1 cellular context compared by ENCODE assay signal in the genomic region with DNA sequence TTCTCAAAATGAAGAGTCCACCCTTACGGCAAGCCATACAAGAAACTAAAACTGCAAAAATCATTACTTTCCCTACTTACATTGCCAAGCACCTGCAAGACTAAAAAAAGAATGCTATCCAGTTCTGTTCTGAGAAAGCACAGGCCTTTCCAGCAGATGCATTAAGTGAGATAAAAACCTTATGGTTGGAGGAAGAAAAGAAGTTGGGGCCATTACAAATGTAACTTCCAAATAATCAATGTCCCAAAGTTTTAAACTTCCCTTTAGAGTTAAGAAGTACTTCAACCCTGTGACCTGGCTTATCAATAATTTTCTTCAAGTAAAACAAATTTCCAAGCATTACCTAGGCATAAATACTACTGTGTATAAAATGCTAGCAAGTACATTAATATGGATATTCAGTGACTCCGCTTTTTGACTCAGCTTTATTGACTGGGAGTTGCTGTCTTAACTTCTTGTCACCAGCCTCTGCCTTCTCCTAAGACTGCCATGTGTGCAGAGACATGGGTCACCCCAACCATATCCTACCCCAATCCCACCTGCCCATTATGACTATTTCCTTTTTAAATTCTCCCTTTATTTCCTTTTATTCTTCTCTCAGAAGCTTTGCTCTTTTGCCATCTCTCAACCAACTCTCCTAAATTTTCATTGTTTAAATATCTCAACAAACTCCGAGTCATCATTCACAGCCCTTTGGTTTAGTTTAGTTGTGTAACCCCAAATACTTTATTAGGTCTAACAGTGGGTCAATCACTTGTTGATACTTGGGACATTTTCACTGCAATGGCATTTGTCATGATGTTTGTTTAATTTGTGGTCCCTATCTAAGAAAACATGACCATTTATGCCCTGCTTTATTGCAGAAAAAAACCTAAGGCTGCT.
A peak's percentile ranks its signal among the peaks of the same experiment; 100 is the strongest.
TF ChIP-seq lines count a peak whose summit lies in the region.

No MANE protein-coding gene starts in this region.

TF ChIP-seq in K562, 482 proteins besides CTCF, POLR2A, EP300 and RAD21 (continued from another document):
- TF ChIP-seq, protein P1, sequence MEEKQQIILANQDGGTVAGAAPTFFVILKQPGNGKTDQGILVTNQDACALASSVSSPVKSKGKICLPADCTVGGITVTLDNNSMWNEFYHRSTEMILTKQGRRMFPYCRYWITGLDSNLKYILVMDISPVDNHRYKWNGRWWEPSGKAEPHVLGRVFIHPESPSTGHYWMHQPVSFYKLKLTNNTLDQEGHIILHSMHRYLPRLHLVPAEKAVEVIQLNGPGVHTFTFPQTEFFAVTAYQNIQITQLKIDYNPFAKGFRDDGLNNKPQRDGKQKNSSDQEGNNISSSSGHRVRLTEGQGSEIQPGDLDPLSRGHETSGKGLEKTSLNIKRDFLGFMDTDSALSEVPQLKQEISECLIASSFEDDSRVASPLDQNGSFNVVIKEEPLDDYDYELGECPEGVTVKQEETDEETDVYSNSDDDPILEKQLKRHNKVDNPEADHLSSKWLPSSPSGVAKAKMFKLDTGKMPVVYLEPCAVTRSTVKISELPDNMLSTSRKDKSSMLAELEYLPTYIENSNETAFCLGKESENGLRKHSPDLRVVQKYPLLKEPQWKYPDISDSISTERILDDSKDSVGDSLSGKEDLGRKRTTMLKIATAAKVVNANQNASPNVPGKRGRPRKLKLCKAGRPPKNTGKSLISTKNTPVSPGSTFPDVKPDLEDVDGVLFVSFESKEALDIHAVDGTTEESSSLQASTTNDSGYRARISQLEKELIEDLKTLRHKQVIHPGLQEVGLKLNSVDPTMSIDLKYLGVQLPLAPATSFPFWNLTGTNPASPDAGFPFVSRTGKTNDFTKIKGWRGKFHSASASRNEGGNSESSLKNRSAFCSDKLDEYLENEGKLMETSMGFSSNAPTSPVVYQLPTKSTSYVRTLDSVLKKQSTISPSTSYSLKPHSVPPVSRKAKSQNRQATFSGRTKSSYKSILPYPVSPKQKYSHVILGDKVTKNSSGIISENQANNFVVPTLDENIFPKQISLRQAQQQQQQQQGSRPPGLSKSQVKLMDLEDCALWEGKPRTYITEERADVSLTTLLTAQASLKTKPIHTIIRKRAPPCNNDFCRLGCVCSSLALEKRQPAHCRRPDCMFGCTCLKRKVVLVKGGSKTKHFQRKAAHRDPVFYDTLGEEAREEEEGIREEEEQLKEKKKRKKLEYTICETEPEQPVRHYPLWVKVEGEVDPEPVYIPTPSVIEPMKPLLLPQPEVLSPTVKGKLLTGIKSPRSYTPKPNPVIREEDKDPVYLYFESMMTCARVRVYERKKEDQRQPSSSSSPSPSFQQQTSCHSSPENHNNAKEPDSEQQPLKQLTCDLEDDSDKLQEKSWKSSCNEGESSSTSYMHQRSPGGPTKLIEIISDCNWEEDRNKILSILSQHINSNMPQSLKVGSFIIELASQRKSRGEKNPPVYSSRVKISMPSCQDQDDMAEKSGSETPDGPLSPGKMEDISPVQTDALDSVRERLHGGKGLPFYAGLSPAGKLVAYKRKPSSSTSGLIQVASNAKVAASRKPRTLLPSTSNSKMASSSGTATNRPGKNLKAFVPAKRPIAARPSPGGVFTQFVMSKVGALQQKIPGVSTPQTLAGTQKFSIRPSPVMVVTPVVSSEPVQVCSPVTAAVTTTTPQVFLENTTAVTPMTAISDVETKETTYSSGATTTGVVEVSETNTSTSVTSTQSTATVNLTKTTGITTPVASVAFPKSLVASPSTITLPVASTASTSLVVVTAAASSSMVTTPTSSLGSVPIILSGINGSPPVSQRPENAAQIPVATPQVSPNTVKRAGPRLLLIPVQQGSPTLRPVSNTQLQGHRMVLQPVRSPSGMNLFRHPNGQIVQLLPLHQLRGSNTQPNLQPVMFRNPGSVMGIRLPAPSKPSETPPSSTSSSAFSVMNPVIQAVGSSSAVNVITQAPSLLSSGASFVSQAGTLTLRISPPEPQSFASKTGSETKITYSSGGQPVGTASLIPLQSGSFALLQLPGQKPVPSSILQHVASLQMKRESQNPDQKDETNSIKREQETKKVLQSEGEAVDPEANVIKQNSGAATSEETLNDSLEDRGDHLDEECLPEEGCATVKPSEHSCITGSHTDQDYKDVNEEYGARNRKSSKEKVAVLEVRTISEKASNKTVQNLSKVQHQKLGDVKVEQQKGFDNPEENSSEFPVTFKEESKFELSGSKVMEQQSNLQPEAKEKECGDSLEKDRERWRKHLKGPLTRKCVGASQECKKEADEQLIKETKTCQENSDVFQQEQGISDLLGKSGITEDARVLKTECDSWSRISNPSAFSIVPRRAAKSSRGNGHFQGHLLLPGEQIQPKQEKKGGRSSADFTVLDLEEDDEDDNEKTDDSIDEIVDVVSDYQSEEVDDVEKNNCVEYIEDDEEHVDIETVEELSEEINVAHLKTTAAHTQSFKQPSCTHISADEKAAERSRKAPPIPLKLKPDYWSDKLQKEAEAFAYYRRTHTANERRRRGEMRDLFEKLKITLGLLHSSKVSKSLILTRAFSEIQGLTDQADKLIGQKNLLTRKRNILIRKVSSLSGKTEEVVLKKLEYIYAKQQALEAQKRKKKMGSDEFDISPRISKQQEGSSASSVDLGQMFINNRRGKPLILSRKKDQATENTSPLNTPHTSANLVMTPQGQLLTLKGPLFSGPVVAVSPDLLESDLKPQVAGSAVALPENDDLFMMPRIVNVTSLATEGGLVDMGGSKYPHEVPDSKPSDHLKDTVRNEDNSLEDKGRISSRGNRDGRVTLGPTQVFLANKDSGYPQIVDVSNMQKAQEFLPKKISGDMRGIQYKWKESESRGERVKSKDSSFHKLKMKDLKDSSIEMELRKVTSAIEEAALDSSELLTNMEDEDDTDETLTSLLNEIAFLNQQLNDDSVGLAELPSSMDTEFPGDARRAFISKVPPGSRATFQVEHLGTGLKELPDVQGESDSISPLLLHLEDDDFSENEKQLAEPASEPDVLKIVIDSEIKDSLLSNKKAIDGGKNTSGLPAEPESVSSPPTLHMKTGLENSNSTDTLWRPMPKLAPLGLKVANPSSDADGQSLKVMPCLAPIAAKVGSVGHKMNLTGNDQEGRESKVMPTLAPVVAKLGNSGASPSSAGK (IDR thresholded peaks at IDR 0.05) = peak; percentile 19; the same call in 1 of the 2 replicates
- peak; percentile 88 for TF ChIP-seq CBFA2T3 (IDR thresholded peaks at IDR 0.05)
- TF ChIP-seq, protein P2, sequence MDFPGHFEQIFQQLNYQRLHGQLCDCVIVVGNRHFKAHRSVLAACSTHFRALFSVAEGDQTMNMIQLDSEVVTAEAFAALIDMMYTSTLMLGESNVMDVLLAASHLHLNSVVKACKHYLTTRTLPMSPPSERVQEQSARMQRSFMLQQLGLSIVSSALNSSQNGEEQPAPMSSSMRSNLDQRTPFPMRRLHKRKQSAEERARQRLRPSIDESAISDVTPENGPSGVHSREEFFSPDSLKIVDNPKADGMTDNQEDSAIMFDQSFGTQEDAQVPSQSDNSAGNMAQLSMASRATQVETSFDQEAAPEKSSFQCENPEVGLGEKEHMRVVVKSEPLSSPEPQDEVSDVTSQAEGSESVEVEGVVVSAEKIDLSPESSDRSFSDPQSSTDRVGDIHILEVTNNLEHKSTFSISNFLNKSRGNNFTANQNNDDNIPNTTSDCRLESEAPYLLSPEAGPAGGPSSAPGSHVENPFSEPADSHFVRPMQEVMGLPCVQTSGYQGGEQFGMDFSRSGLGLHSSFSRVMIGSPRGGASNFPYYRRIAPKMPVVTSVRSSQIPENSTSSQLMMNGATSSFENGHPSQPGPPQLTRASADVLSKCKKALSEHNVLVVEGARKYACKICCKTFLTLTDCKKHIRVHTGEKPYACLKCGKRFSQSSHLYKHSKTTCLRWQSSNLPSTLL (IDR thresholded peaks at IDR 0.05) = peak; percentile 33; the same call in 1 of the 2 replicates
- no peak for TF ChIP-seq NFATC3 (IDR thresholded peaks at IDR 0.05)
